Comparison of ENCODE assay signal across 1 cellular context in genomic region chr4:2051086-2051485, GRCh38.
TF ChIP-seq lines count a peak whose summit lies in the region.

No MANE protein-coding gene starts in this region.

TF ChIP-seq in K562, 482 proteins besides CTCF, POLR2A, EP300 and RAD21 (continued from another document):
- TF ChIP-seq ZNF449 (CRISPR knock-in tag; IDR thresholded peaks at IDR 0.05) (no peak), L3MBTL2 (IDR thresholded peaks at IDR 0.05) (no peak), NFRKB (IDR thresholded peaks at IDR 0.05; ENCODE audit: low read depth) (no peak), ESRRA (IDR thresholded peaks at IDR 0.05; ENCODE audit: borderline replicate concordance, low read depth) (no peak), IRF9 (tag; IDR thresholded peaks at IDR 0.05) (no peak), ETV5 (CRISPR knock-in tag; IDR thresholded peaks at IDR 0.05; ENCODE audit: low read depth) (no peak), HSF4 (CRISPR knock-in tag; IDR thresholded peaks at IDR 0.05; ENCODE audit: borderline replicate concordance) (no peak), RFX1 (IDR thresholded peaks at IDR 0.05) (no peak), CREBBP (IDR thresholded peaks at IDR 0.05; ENCODE audit: low read depth, low read length) (no peak), HBP1 (CRISPR knock-in tag; IDR thresholded peaks at IDR 0.05) (no peak)
